22 cellular contexts compared by ENCODE assay signal in genomic region chr9:32486839-32487562, GRCh38. TPM values are rescaled to one million over a fixed set of nuclear protein-coding genes. Genes with fewer than 3 reads are reported as not detected.
A peak's percentile ranks its signal among the peaks of the same experiment; 100 is the strongest.
DNase-seq lines count a peak whose midpoint lies in the region; ATAC-seq, FAIRE-seq and TF ChIP-seq lines count a peak whose summit lies in the region.
"Had no signal": no experiment of that assay in that cellular context is flagged by ENCODE, and none has a peak within 500 bp of the region (broad histone marks: within the 10 kb centered on the region; RNA-seq: fewer than 3 reads in every experiment).

No MANE protein-coding gene starts in this region.

- H3K4me3 ChIP-seq in mammary epithelial cell (replicated peaks in 1 of 3; ENCODE audit: insufficient read depth in 1 of 3, low read depth in 2 of 3, low read length in 3 of 3) (no peak overlapping the region), bronchial epithelial cell (ENCODE audit: low read depth, low read length) (no peak overlapping the region), HepG2 (replicated peaks in 1 of 3; ENCODE audit: insufficient read depth in 1 of 3, low read depth in 2 of 3, low read length in 3 of 3) (no peak overlapping the region)
- H3K4me3 ChIP-seq: adrenal gland, hepatocyte, smooth muscle cell, upper lobe of right lung had no signal

- H3K27ac ChIP-seq in mammary epithelial cell (ENCODE audit: insufficient read depth, low read depth, low read length) (no peak overlapping the region), HepG2 (ENCODE audit: extremely low read length, insufficient read depth, low read length) (no peak overlapping the region)
- H3K27ac ChIP-seq: adrenal gland, hepatocyte, upper lobe of right lung had no signal

- no peaks in the 10 kb centered on the region for H3K4me1 Mint-ChIP-seq in MCF 10A (ENCODE audit: insufficient read depth, unreplicated experiment)

- H3K79me2 ChIP-seq in mammary epithelial cell (ENCODE audit: insufficient read depth, low read length) (no peaks in the 10 kb centered on the region), HepG2 (ENCODE audit: insufficient read depth, low read length) (no peaks in the 10 kb centered on the region)
- H3K79me2 ChIP-seq: hepatocyte had no signal

- H3K4me1 ChIP-seq in mammary epithelial cell (ENCODE audit: insufficient read depth, low read length), result no peaks in the 10 kb centered on the region
- H3K4me1 ChIP-seq in HepG2 (ENCODE audit: insufficient read depth, low read length), result peaks cover 17% of the 10 kb centered on the region
- H3K4me1 ChIP-seq: adrenal gland, upper lobe of right lung had no signal

- POLR2A ChIA-PET in MCF 10A (lab: Yijun Ruan, JAX), result interaction anchor here (1.0 kb wide), 1 partner anchor 38 kb away, joined by 3 read pairs; no protein-coding TSS in a partner anchor
- POLR2A ChIA-PET in HepG2 (lab: Yijun Ruan, JAX), result interaction anchor here (0.6 to 1.7 kb wide), 3 partner anchors 40 to 103 kb away, joined by 3 to 13 read pairs (median 5); partner anchors contain the start of genes ACO1 and RIGI

- H3K36me3 Mint-ChIP-seq in MCF 10A (ENCODE audit: insufficient read depth, unreplicated experiment), result peaks cover 20% of the 10 kb centered on the region

- no peaks in the 10 kb centered on the region for H3K27me3 Mint-ChIP-seq in MCF 10A (ENCODE audit: insufficient read depth, unreplicated experiment)
- H3K27me3 Mint-ChIP-seq: CD4-positive, CD25-positive, alpha-beta regulatory T cell; natural killer cell treated with Interleukin-12 subunit alpha and Interleukin-12 subunit beta and Interleukin-15 and Interleukin-18, amount 100 ng/mL, for 72 hours had no signal

- H3K9me3 ChIP-seq in mammary epithelial cell (replicated peaks; ENCODE audit: insufficient read depth, low read length), result no peaks in the 10 kb centered on the region
- no peaks in the 10 kb centered on the region for H3K9me3 ChIP-seq in HepG2 (ENCODE audit: low read length)
- H3K9me3 ChIP-seq: adrenal gland, upper lobe of right lung had no signal

- H3K27ac Mint-ChIP-seq in MCF 10A (ENCODE audit: low read depth, unreplicated experiment), result no peak overlapping the region

- no peak overlapping the region for H3K9ac ChIP-seq in mammary epithelial cell (ENCODE audit: insufficient read depth, low read length)
- H3K9ac ChIP-seq in HepG2 (ENCODE audit: insufficient read depth, low read depth, low read length), result no peak overlapping the region

- dilution Hi-C loops in mammary epithelial cell (cut with HindIII; ENCODE audit: low sequenced_read_pairs), result no loop called here

- FAIRE-seq in bronchial epithelial cell (lab: Jason Lieb, UNC) (no peak), HepG2 (lab: Jason Lieb, UNC) (peak; percentile 66)

- no peak overlapping the region for H2AFZ ChIP-seq in mammary epithelial cell (ENCODE audit: low read depth, low read length)
- no peak overlapping the region for H2AFZ ChIP-seq in HepG2 (ENCODE audit: low read length)
- H2AFZ ChIP-seq: hepatocyte had no signal

- CTCF ChIA-PET in mammary epithelial cell (lab: Charles Lee; ENCODE audit: low non-redundant PET), result no interaction called here
- CTCF ChIA-PET in MCF 10A (lab: Yijun Ruan, JAX), result interaction anchor here (1.0 kb wide), 1 partner anchor 21 kb away, joined by 3 read pairs; no protein-coding TSS in a partner anchor
- CTCF ChIA-PET in HepG2 (lab: Yijun Ruan, JAX; ENCODE audit: low intra/inter-chr PET ratio, low total read pairs), result no interaction called here

- TF ChIP-seq RAD21 in HepG2 (CRISPR knock-in tag; IDR thresholded peaks at IDR 0.05), result no peak

- intact Hi-C loops in mammary epithelial cell (cut with micrococcal nuclease), result no loop called here
- intact Hi-C loops in MCF 10A (cut with micrococcal nuclease), result no loop called here
- intact Hi-C loops in HepG2 (cut with micrococcal nuclease; ENCODE audit: unreplicated experiment), result loop anchor here (1.0 kb wide), 2 partner anchors 31 to 39 kb away; partner anchors contain the start of gene RIGI

- in situ Hi-C loops in mammary epithelial cell (cut with MboI; ENCODE audit: low sequenced_read_pairs in 2 of 2) (no loop called here), HepG2 (cut with HindIII; ENCODE audit: extremely low pct_ligation_motif_present, low pct_unique_long_range_greater_than_20kb) (no loop called here)

- TF ChIP-seq EP300 in HepG2 (IDR thresholded peaks at IDR 0.05; ENCODE audit: low read depth in 2 of 2, low read length in 2 of 2), result 0 out of 4 replicates have a peak, but pooled peaks of 1 of the 2 experiments have one; percentile 14
- TF ChIP-seq EP300 in HepG2 (CRISPR knock-in tag; IDR thresholded peaks at IDR 0.05; ENCODE audit: borderline replicate concordance), result no peak

- ATAC-seq in HepG2 (peak; percentile 96), HG03045 (IDR thresholded peaks at IDR 0.05; ENCODE audit: unreplicated experiment) (no peak), HG02852 (IDR thresholded peaks at IDR 0.05; ENCODE audit: unreplicated experiment) (no peak)
- ATAC-seq: activated CD4-positive, CD25-positive, alpha-beta regulatory T cell treated with anti-CD3 and anti-CD28 coated beads, Interleukin-2, amount 50 U/mL, for 24 hours; natural killer cell treated with Interleukin-12 subunit alpha and Interleukin-12 subunit beta and Interleukin-15 and Interleukin-18, amount 100 ng/mL, for 72 hours; upper lobe of right lung had no signal

- H3K27me3 ChIP-seq in mammary epithelial cell (ENCODE audit: insufficient read depth, low read length), result no peaks in the 10 kb centered on the region
- H3K27me3 ChIP-seq in bronchial epithelial cell (ENCODE audit: control insufficient read depth, insufficient read depth, low read length), result no peaks in the 10 kb centered on the region
- H3K27me3 ChIP-seq in HepG2 (ENCODE audit: control insufficient read depth in 1 of 2, insufficient read depth in 2 of 2, low read length in 2 of 2), result no peaks in the 10 kb centered on the region
- H3K27me3 ChIP-seq: adrenal gland, hepatocyte, upper lobe of right lung had no signal

- peak; percentile 5 for DNase-seq in mammary epithelial cell
- no peak for DNase-seq in MCF 10A (ENCODE audit: unreplicated experiment)
- peak; percentile 8 for DNase-seq in bronchial epithelial cell (ENCODE audit: low read depth)
- DNase-seq in HepG2 (ENCODE audit: low spot score), result peak; percentile 78
- no peak for DNase-seq in hippocampal formation (lab: John Stamatoyannopoulos, UW)
- DNase-seq in NCI-H1105 treated with DMSO at 0.1 percent for 48 hours (lab: John Stamatoyannopoulos, UW), result no peak
- DNase-seq: adrenal gland; CD4-positive, CD25-positive, alpha-beta regulatory T cell; DND-41; effector memory CD4-positive, alpha-beta T cell; islet precursor cell; KG1; NK-92 treated with Interleukin-12 subunit alpha and Interleukin-12 subunit beta, amount 100 ng/mL, for 24 hours; stimulated activated CD4-positive, alpha-beta T cell treated with anti-CD3 and anti-CD28 coated beads, Interleukin-4, amount 100 ng/mL, for 1 hour; T-helper 9 cell; upper lobe of right lung had no signal

- no peak for TF ChIP-seq POLR2A in HepG2 (IDR thresholded peaks at IDR 0.05; ENCODE audit: insufficient read depth in 1 of 2, low read depth in 2 of 2, low read length in 2 of 2)

- no peak overlapping the region for H3K4me3 Mint-ChIP-seq in MCF 10A (ENCODE audit: unreplicated experiment)
- H3K4me3 Mint-ChIP-seq: CD4-positive, CD25-positive, alpha-beta regulatory T cell; natural killer cell treated with Interleukin-12 subunit alpha and Interleukin-12 subunit beta and Interleukin-15 and Interleukin-18, amount 100 ng/mL, for 72 hours had no signal

- H3K36me3 ChIP-seq in mammary epithelial cell (ENCODE audit: insufficient read depth, low read length), result peaks cover 15% of the 10 kb centered on the region
- H3K36me3 ChIP-seq in bronchial epithelial cell (ENCODE audit: control insufficient read depth, insufficient read depth, low read length), result peaks cover 1% of the 10 kb centered on the region
- H3K36me3 ChIP-seq in HepG2 (replicated peaks in 1 of 2; ENCODE audit: control insufficient read depth in 1 of 2, insufficient read depth in 2 of 2, low read length in 2 of 2), result peaks cover 3 to 38% of the 10 kb centered on the region in 2 experiments

- H3K4me2 ChIP-seq in mammary epithelial cell (ENCODE audit: insufficient read depth, low read depth, low read length) (no peak overlapping the region), HepG2 (ENCODE audit: low read depth, low read length) (peak overlapping the region; percentile 35; the same call in 1 of the 2 replicates)
- H3K4me2 ChIP-seq: hepatocyte, smooth muscle cell had no signal

- H3K9me3 Mint-ChIP-seq in MCF 10A (ENCODE audit: unreplicated experiment), result no peaks in the 10 kb centered on the region
- H3K9me3 Mint-ChIP-seq: CD4-positive, CD25-positive, alpha-beta regulatory T cell; natural killer cell treated with Interleukin-12 subunit alpha and Interleukin-12 subunit beta and Interleukin-15 and Interleukin-18, amount 100 ng/mL, for 72 hours had no signal

- BruUV-seq in mammary epithelial cell (replicated peaks; lab: Mats Ljungman, UMichigan) (no TSS peak), MCF 10A (replicated peaks; lab: Mats Ljungman, UMichigan) (no TSS peak), HepG2 (replicated peaks; lab: Mats Ljungman, UMichigan) (no TSS peak)

- 87% methylated on average over 2 of the region's 2 CpGs for WGBS in mammary epithelial cell (ENCODE audit: low coverage, missing lambda C conversion rate)
- WGBS in HepG2 (ENCODE audit: low lambda C conversion rate), result 35% methylated on average over 2 of the region's 2 CpGs

- H4K20me1 ChIP-seq in mammary epithelial cell (ENCODE audit: insufficient read depth, low read length) (no peaks in the 10 kb centered on the region), HepG2 (ENCODE audit: insufficient read depth, low read length) (no peaks in the 10 kb centered on the region)

- TF ChIP-seq CTCF in mammary epithelial cell (conservative IDR thresholded peaks at IDR 0.05 in 1 of 2, IDR thresholded peaks at IDR 0.05 in 1 of 2; ENCODE audit: extremely low read depth in 1 of 2, insufficient read depth in 1 of 2, low read depth in 1 of 2, low read length in 2 of 2) (no peak), MCF 10A (IDR thresholded peaks at IDR 0.05; ENCODE audit: unreplicated experiment) (no peak), bronchial epithelial cell (IDR thresholded peaks at IDR 0.05; ENCODE audit: insufficient read depth, low read length, severe bottlenecking) (no peak), HepG2 (CRISPR knock-in tag; IDR thresholded peaks at IDR 0.05) (no peak)

RNA-seq across cellular contexts. Expression of gene RIGI, which starts 39.0 kb away (rescaled TPM):
- total RNA-seq in mammary epithelial cell (1 to 10 TPM; 4.7 to 8.6 TPM), MCF 10A (2022) (3.0 and 3.2 TPM in 2 replicates), bronchial epithelial cell (1.8 and 2.9 TPM in 2 replicates), HepG2 (2016; rRNA removed; fragmentation: Illumina TruSeq; extraction: Trizol) (8.2 and 12.2 TPM in 2 replicates)
- polyA plus RNA-seq in mammary epithelial cell (3.4 TPM), HepG2 (2011; rRNA removed) (2.4 and 3.0 TPM in 2 replicates)
- polyA minus RNA-seq in mammary epithelial cell, result 5.5 TPM
- 0.91 and 1.3 TPM in 2 replicates for total RNA-seq in HepG2 (2016; cell fraction: cytosol; rRNA removed; fragmentation: Illumina TruSeq; extraction: Trizol; ENCODE audit: low read depth)
- 8.1 and 11.7 TPM in 2 replicates for total RNA-seq in HepG2 (2016; cell fraction: insoluble cytoplasmic fraction; rRNA removed; fragmentation: Illumina TruSeq; extraction: Trizol)
- total RNA-seq in HepG2 (2016; cell fraction: membrane; rRNA removed; fragmentation: Illumina TruSeq; extraction: Trizol), result 2.6 and 3.2 TPM in 2 replicates
- total RNA-seq in HepG2 (2016; cell fraction: nucleus; rRNA removed; fragmentation: Illumina TruSeq; extraction: Trizol), result 8.1 and 8.4 TPM in 2 replicates
- 1.1 and 1.9 TPM in 2 replicates for polyA plus RNA-seq in HepG2 (2011; cell fraction: cytosol; rRNA removed)
- polyA plus RNA-seq in HepG2 (2011; cell fraction: nucleus; rRNA removed), result 2.3 and 3.2 TPM in 2 replicates
- polyA plus RNA-seq in HepG2 (2012), result 3.1 and 3.3 TPM in 2 replicates
- 0.42 and 0.43 TPM in 2 replicates for polyA plus RNA-seq in HepG2 (2016; cell fraction: cytosol; fragmentation: Illumina TruSeq; extraction: Trizol; ENCODE audit: low read depth)
- 5.9 and 6.7 TPM in 2 replicates for polyA plus RNA-seq in HepG2 (2016; cell fraction: insoluble cytoplasmic fraction; fragmentation: Illumina TruSeq; extraction: Trizol; ENCODE audit: low read depth)
- 0.74 and 0.97 TPM in 2 replicates for polyA plus RNA-seq in HepG2 (2016; cell fraction: membrane; fragmentation: Illumina TruSeq; extraction: Trizol; ENCODE audit: low read depth)
- 5.9 and 6.0 TPM in 2 replicates for polyA plus RNA-seq in HepG2 (2016; cell fraction: nucleus; fragmentation: Illumina TruSeq; extraction: Trizol; ENCODE audit: insufficient read depth, low read depth)
- 0.75 and 1.6 TPM in 2 replicates for polyA minus RNA-seq in HepG2 (2011; rRNA and poly(A)+ RNA removed; ENCODE audit: low replicate concordance)
- 1.9 and 2.4 TPM in 2 replicates for polyA minus RNA-seq in HepG2 (2011; cell fraction: cytosol; rRNA and poly(A)+ RNA removed)
- 8.5 and 11.7 TPM in 2 replicates for polyA minus RNA-seq in HepG2 (2011; cell fraction: nucleus; rRNA and poly(A)+ RNA removed)

Comparison
In these comparisons a context has a peak if more than half of its experiments do, and no peak if none do; other contexts are left out.
1. DNase-seq: peak in mammary epithelial cell (single experiment), bronchial epithelial cell (single experiment) and HepG2 (single experiment); none in MCF 10A (single experiment), hippocampal formation (0 of 2) and NCI-H1105 treated with DMSO at 0.1 percent for 48 hours (single experiment).